Comparison of ENCODE assay signal across 14 cellular contexts in genomic region chr18:23523429-23524212, GRCh38. TPM values are rescaled to one million over a fixed set of nuclear protein-coding genes. Genes with fewer than 3 reads are reported as not detected.
DNase-seq lines count a peak whose midpoint lies in the region; ATAC-seq and TF ChIP-seq lines count a peak whose summit lies in the region.
"Had no signal": no experiment of that assay in that cellular context is flagged by ENCODE, and none has a peak within 500 bp of the region (broad histone marks: within the 10 kb centered on the region; RNA-seq: fewer than 3 reads in every experiment).

No MANE protein-coding gene starts in this region.

- H3K9me3 Mint-ChIP-seq in activated T-helper 17 cell treated with anti-CD3 and anti-CD28 coated beads, Interleukin-2, amount 50 U/mL, for 72 hours, result no peaks in the 10 kb centered on the region
- H3K9me3 Mint-ChIP-seq: nephron progenitor cell had no signal

- H3K9me3 ChIP-seq in BLaER1 (no peaks in the 10 kb centered on the region), HEK293 (ENCODE audit: control insufficient read depth, insufficient read depth, low read depth, low read length) (no peaks in the 10 kb centered on the region)
- H3K9me3 ChIP-seq: body of pancreas, heart left ventricle, tibial artery had no signal

- H4K20me1 ChIP-seq in BLaER1, result no peaks in the 10 kb centered on the region

- CTCF ChIA-PET in HEK293 (lab: Yijun Ruan, JAX), result interaction anchor here (0.6 to 1.8 kb wide), 5 partner anchors 8 to 791 kb away, joined by 3 to 8 read pairs (median 3); no protein-coding TSS in a partner anchor

- ATAC-seq in activated T-helper 17 cell treated with anti-CD3 and anti-CD28 coated beads, Interleukin-2, amount 50 U/mL, for 72 hours (replicated peaks), result peak; percentile 46
- ATAC-seq in left lobe of liver (peak; percentile 53), GM21786 (IDR thresholded peaks at IDR 0.05; ENCODE audit: unreplicated experiment) (no peak)
- ATAC-seq: body of pancreas, heart left ventricle had no signal

- peak overlapping the region; percentile 73 for H3K4me2 ChIP-seq in BLaER1

- H3K4me1 Mint-ChIP-seq in activated T-helper 17 cell treated with anti-CD3 and anti-CD28 coated beads, Interleukin-2, amount 50 U/mL, for 72 hours, result peaks cover 6% of the 10 kb centered on the region

- H3K27me3 ChIP-seq in BLaER1, result no peaks in the 10 kb centered on the region
- H3K27me3 ChIP-seq in H7 (ENCODE audit: control insufficient read depth, insufficient read depth, low read length), result no peaks in the 10 kb centered on the region
- H3K27me3 ChIP-seq: body of pancreas, heart left ventricle, tibial artery had no signal

- H3K9ac ChIP-seq in BLaER1, result peak overlapping the region; percentile 42

- H3K4me3 ChIP-seq in BLaER1 (no peak overlapping the region; the same call in 1 of the 2 replicates), HEK293 (ENCODE audit: low read depth, low read length) (no peak overlapping the region), H7 (ENCODE audit: insufficient read depth, low read depth, low read length) (no peak overlapping the region)
- H3K4me3 ChIP-seq: body of pancreas, heart left ventricle, tibial artery had no signal

- POLR2A ChIA-PET in HEK293 (lab: Yijun Ruan, JAX), result interaction anchor here (0.7 kb wide), 1 partner anchor 65 kb away, joined by 3 read pairs; no protein-coding TSS in a partner anchor

- TF ChIP-seq CTCF in HEK293 (tag by site-specific recombination; IDR thresholded peaks at IDR 0.05), result no peak

- H3K4me1 ChIP-seq in BLaER1, result peaks cover 54% of the 10 kb centered on the region
- H3K4me1 ChIP-seq in HEK293 (ENCODE audit: control insufficient read depth, insufficient read depth, low read length), result no peaks in the 10 kb centered on the region
- H3K4me1 ChIP-seq: body of pancreas, tibial artery had no signal

- H3K4me3 Mint-ChIP-seq in activated T-helper 17 cell treated with anti-CD3 and anti-CD28 coated beads, Interleukin-2, amount 50 U/mL, for 72 hours, result no peak overlapping the region
- H3K4me3 Mint-ChIP-seq: nephron progenitor cell had no signal

- peaks cover 96% of the 10 kb centered on the region for H3K36me3 Mint-ChIP-seq in activated T-helper 17 cell treated with anti-CD3 and anti-CD28 coated beads, Interleukin-2, amount 50 U/mL, for 72 hours (ENCODE audit: low read depth)

- peaks cover 96% of the 10 kb centered on the region for H3K36me3 ChIP-seq in BLaER1
- H3K36me3 ChIP-seq in HEK293 (ENCODE audit: control insufficient read depth in 2 of 2, insufficient read depth in 1 of 2, low read length in 2 of 2), result peaks cover 20 to 92% of the 10 kb centered on the region in 2 experiments
- H3K36me3 ChIP-seq in H7 (replicated peaks; ENCODE audit: control insufficient read depth, insufficient read depth, low read length), result peaks cover 27% of the 10 kb centered on the region

- peak overlapping the region; percentile 83 for H3K27ac Mint-ChIP-seq in activated T-helper 17 cell treated with anti-CD3 and anti-CD28 coated beads, Interleukin-2, amount 50 U/mL, for 72 hours
- H3K27ac Mint-ChIP-seq: nephron progenitor cell had no signal

- H3K27me3 Mint-ChIP-seq in activated T-helper 17 cell treated with anti-CD3 and anti-CD28 coated beads, Interleukin-2, amount 50 U/mL, for 72 hours, result no peaks in the 10 kb centered on the region

- DNase-seq in left lobe of liver (ENCODE audit: low spot score), result no peak
- DNase-seq in H7, result no peak
- no peak for DNase-seq in NCI-H1694 treated with DMSO at 0.1 percent for 48 hours (lab: John Stamatoyannopoulos, UW)
- no peak for DNase-seq in NCI-H2227 treated with DMSO at 0.1 percent for 48 hours (lab: John Stamatoyannopoulos, UW)
- DNase-seq: activated CD4-positive, alpha-beta T cell treated with anti-CD3 and anti-CD28 coated beads for 48 hours; body of pancreas; DMS153; heart left ventricle; nephron progenitor cell had no signal

- H3K27ac ChIP-seq in BLaER1, result peak overlapping the region; percentile 70
- no peak overlapping the region for H3K27ac ChIP-seq in HEK293 (ENCODE audit: extremely low read depth, low read depth, low read length)
- H3K27ac ChIP-seq: body of pancreas, heart left ventricle, tibial artery had no signal

TF ChIP-seq in HEK293, 187 proteins besides CTCF, POLR2A, EP300 and RAD21:
- peak; percentile 68; the same call in 1 of the 2 replicates for TF ChIP-seq ZNF362 (tag by site-specific recombination; IDR thresholded peaks at IDR 0.05)
- TF ChIP-seq ZNF350 (tag by site-specific recombination; IDR thresholded peaks at IDR 0.05), result no peak

RNA-seq across cellular contexts. Expression of gene RMC1, which starts 20.3 kb away (rescaled TPM):
- total RNA-seq in activated T-helper 17 cell treated with anti-CD3 and anti-CD28 coated beads, Interleukin-2, amount 50 U/mL, for 72 hours, result 10 to 100 TPM; 24.6 to 55.0 TPM
- total RNA-seq in left lobe of liver, result 18.0 TPM
- 13.0 and 15.1 TPM in 2 replicates for total RNA-seq in H7 (2014; rRNA removed; shearing (Covaris generic))
